Comparison of ENCODE assay signal across 10 cellular contexts in the genomic region with DNA sequence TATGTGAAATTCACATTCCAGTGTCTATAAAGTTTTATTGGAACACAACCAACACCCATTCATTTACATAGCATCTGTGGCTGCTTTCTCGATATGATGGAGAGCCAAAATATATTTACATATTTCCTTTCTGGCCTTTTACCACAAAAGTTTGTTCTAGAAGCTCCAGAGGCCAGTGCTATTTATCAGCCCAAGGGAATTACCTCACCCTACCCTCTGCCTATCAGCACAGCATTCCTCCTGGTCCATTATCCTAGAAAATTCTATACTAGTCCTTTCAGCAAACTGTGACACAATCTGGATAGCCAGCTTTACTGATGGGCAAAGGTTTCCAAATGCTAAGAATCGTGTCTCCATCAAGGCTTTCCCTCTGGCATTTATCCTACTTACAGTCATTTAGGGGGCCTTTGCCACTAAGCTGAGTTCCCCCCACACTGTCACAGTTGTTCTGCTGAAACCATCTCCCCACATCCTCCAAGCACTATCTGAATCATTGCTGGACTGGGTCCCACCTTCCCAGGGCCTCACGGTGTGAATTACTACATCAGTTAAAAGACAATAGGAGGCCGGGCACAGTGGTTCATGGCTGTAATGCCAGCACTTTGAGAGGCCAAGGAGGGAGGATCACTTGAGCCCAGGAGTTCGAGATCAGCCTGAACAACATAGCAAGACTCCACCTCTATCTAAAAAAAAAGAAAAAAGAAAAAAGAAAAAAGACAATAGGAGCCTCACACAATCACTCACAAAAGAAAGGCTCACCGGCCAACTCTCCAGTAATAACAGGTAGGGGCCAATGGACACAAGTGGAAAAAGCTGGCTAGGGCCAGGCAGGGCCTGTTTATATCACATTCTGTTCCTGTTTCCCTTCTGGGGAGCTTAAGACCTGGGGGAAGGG. TPM values are rescaled to one million over a fixed set of nuclear protein-coding genes. Genes with fewer than 3 reads are reported as not detected.
DNase-seq lines count a peak whose midpoint lies in the region; ATAC-seq, FAIRE-seq and TF ChIP-seq lines count a peak whose summit lies in the region.
"Had no signal": no experiment of that assay in that cellular context is flagged by ENCODE, and none has a peak within 500 bp of the region (broad histone marks: within the 10 kb centered on the region; RNA-seq: fewer than 3 reads in every experiment).

No MANE protein-coding gene starts in this region.

- H3K27ac ChIP-seq in brain microvascular endothelial cell, result no peak overlapping the region

- peak; percentile 77 to 80 for ATAC-seq in activated T-cell treated with anti-CD3 and anti-CD28 coated beads, Interleukin-2, amount 50 U/mL, for 4 hours
- ATAC-seq in HG03175 (IDR thresholded peaks at IDR 0.05; ENCODE audit: unreplicated experiment) (peak; percentile 34), HG02938 (IDR thresholded peaks at IDR 0.05; ENCODE audit: unreplicated experiment) (no peak)
- ATAC-seq in stimulated activated memory B cell treated with anti-CD40 and anti-IgM and Interleukin-4, amounts not matched to agents 10 μg/mL and 1 μg/mL and 100 μg/mL, for 72 hours, result peak; percentile 76

- H3K4me1 Mint-ChIP-seq in activated T-cell treated with anti-CD3 and anti-CD28 coated beads, Interleukin-2, amount 50 U/mL, for 4 hours (ENCODE audit: low read depth), result peaks cover 70% of the 10 kb centered on the region
- H3K4me1 Mint-ChIP-seq in stimulated activated memory B cell treated with anti-CD40 and anti-IgM and Interleukin-4, amounts not matched to agents 10 μg/mL and 1 μg/mL and 100 μg/mL, for 72 hours, result peaks cover 100% of the 10 kb centered on the region

- DNase-seq in activated T-cell treated with anti-CD3 and anti-CD28 coated beads, Interleukin-2, amount 50 U/mL, for 4 hours, result no peak
- DNase-seq in activated T-cell treated with anti-CD3 and anti-CD28 coated beads for 4 hours (no peak), brain microvascular endothelial cell (peak; percentile 56), NCI-H345 treated with DMSO at 0.1 percent for 48 hours (lab: John Stamatoyannopoulos, UW; ENCODE audit: unreplicated experiment) (no peak), D721Med (ENCODE audit: insufficient read length, low spot score) (no peak)
- DNase-seq: NCI-H748 treated with DMSO at 0.1 percent for 48 hours had no signal

- no peak overlapping the region for H3K4me3 ChIP-seq in brain microvascular endothelial cell (ENCODE audit: low read depth, low read length)

- peak overlapping the region; percentile 17 for H3K4me3 Mint-ChIP-seq in activated T-cell treated with anti-CD3 and anti-CD28 coated beads, Interleukin-2, amount 50 U/mL, for 4 hours
- peak overlapping the region; percentile 59 for H3K4me3 Mint-ChIP-seq in stimulated activated memory B cell treated with anti-CD40 and anti-IgM and Interleukin-4, amounts not matched to agents 10 μg/mL and 1 μg/mL and 100 μg/mL, for 72 hours

- peaks cover 16% of the 10 kb centered on the region for H3K36me3 Mint-ChIP-seq in activated T-cell treated with anti-CD3 and anti-CD28 coated beads, Interleukin-2, amount 50 U/mL, for 4 hours (ENCODE audit: insufficient read depth)
- H3K36me3 Mint-ChIP-seq in stimulated activated memory B cell treated with anti-CD40 and anti-IgM and Interleukin-4, amounts not matched to agents 10 μg/mL and 1 μg/mL and 100 μg/mL, for 72 hours, result peaks cover 40% of the 10 kb centered on the region

- in situ Hi-C loops in brain microvascular endothelial cell (cut with HindIII; ENCODE audit: low pct_ligation_motif_present, low sequenced_read_pairs), result no loop called here

- no peak for TF ChIP-seq CTCF in brain microvascular endothelial cell (IDR thresholded peaks at IDR 0.05; ENCODE audit: low read depth, low read length, missing control alignments)
- TF ChIP-seq CTCF in D721Med (IDR thresholded peaks at IDR 0.05; ENCODE audit: insufficient read depth, missing control alignments), result no peak

- H3K36me3 ChIP-seq in brain microvascular endothelial cell (replicated peaks), result no peaks in the 10 kb centered on the region

- no peaks in the 10 kb centered on the region for H3K9me3 Mint-ChIP-seq in activated T-cell treated with anti-CD3 and anti-CD28 coated beads, Interleukin-2, amount 50 U/mL, for 4 hours
- H3K9me3 Mint-ChIP-seq in stimulated activated memory B cell treated with anti-CD40 and anti-IgM and Interleukin-4, amounts not matched to agents 10 μg/mL and 1 μg/mL and 100 μg/mL, for 72 hours, result no peaks in the 10 kb centered on the region

- no peaks in the 10 kb centered on the region for H3K27me3 Mint-ChIP-seq in activated T-cell treated with anti-CD3 and anti-CD28 coated beads, Interleukin-2, amount 50 U/mL, for 4 hours (ENCODE audit: low read depth)
- H3K27me3 Mint-ChIP-seq in stimulated activated memory B cell treated with anti-CD40 and anti-IgM and Interleukin-4, amounts not matched to agents 10 μg/mL and 1 μg/mL and 100 μg/mL, for 72 hours, result no peaks in the 10 kb centered on the region

- peak overlapping the region; percentile 96 for H3K27ac Mint-ChIP-seq in stimulated activated memory B cell treated with anti-CD40 and anti-IgM and Interleukin-4, amounts not matched to agents 10 μg/mL and 1 μg/mL and 100 μg/mL, for 72 hours

- no peaks in the 10 kb centered on the region for H3K27me3 ChIP-seq in brain microvascular endothelial cell (replicated peaks)

- FAIRE-seq in D721Med (lab: Jason Lieb, UNC), result no peak
- FAIRE-seq: keratinocyte had no signal

RNA-seq across cellular contexts. Expression of a gene that starts 12.1 kb away (rescaled TPM):
- total RNA-seq in activated T-cell treated with anti-CD3 and anti-CD28 coated beads, Interleukin-2, amount 50 U/mL, for 4 hours, result 10 to 100 TPM; 11.5 to 15.0 (median 12.9) TPM

RNA-seq across cellular contexts. Expression of a gene that starts 30.5 kb away (rescaled TPM):
- total RNA-seq in activated T-cell treated with anti-CD3 and anti-CD28 coated beads, Interleukin-2, amount 50 U/mL, for 4 hours, result 10 to 100 TPM; 37.3 to 45.1 (median 40.7) TPM
